2 cellular contexts compared by ENCODE assay signal in genomic region chr11:11975201-11976092, GRCh38.
TF ChIP-seq lines count a peak whose summit lies in the region.

No MANE protein-coding gene starts in this region.

TF ChIP-seq in A549, 52 proteins besides CTCF, POLR2A, EP300 and RAD21:
- TF ChIP-seq FOSB (CRISPR knock-in tag; IDR thresholded peaks at IDR 0.05) (no peak), ZNF302 (CRISPR knock-in tag; IDR thresholded peaks at IDR 0.05) (no peak), ZFP36 (IDR thresholded peaks at IDR 0.05; ENCODE audit: borderline replicate concordance, partially characterized antibody) (no peak), TFCP2L1 (CRISPR knock-in tag; IDR thresholded peaks at IDR 0.05) (no peak), RCOR1 (IDR thresholded peaks at IDR 0.05; ENCODE audit: low read depth, low read length) (no peak), NFE2L2 (conservative IDR thresholded peaks at IDR 0.05; ENCODE audit: low read length) (no peak)

TF ChIP-seq in IMR-90, 13 proteins besides CTCF, POLR2A, EP300 and RAD21:
- TF ChIP-seq MAZ (IDR thresholded peaks at IDR 0.05; ENCODE audit: borderline replicate concordance, low read depth, low read length) (no peak), FOS (IDR thresholded peaks at IDR 0.05; ENCODE audit: low read depth, low read length) (no peak), MXI1 (IDR thresholded peaks at IDR 0.05; ENCODE audit: borderline replicate concordance, low read depth, low read length) (no peak)
TF ChIP-seq in IMR-90: peak in this region for 0.
